Comparison of ENCODE assay signal across 18 cellular contexts in the genomic region with DNA sequence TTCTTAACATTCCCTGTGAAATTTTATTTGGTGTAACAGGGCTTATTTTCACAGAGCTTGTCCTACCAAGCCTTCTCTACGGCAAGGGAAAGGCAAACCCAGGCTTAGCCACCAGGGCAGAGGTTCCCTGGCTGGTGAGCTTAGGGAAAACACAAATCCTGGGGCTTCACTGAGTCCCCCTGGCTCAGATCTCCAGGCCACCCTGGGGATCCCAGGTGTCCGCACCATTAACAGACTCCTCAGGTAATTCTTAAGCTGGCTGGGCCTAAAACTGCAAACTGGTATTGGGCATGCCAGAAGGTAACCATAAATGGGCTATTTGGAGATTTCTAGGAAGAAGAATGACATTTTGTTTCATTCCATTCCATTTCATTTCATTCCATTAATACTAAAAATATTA. TPM values are rescaled to one million over a fixed set of nuclear protein-coding genes. Genes with fewer than 3 reads are reported as not detected.
DNase-seq lines count a peak whose midpoint lies in the region; ATAC-seq, FAIRE-seq and TF ChIP-seq lines count a peak whose summit lies in the region.
"Had no signal": no experiment of that assay in that cellular context is flagged by ENCODE, and none has a peak within 500 bp of the region (broad histone marks: within the 10 kb centered on the region; RNA-seq: fewer than 3 reads in every experiment).

No MANE protein-coding gene starts in this region.

- H3K27me3 ChIP-seq in K562 (ENCODE audit: control insufficient read depth in 2 of 2, insufficient read depth in 2 of 2, low read length in 2 of 2) (no peaks in the 10 kb centered on the region), muscle layer of duodenum (ENCODE audit: low read depth, low read length) (no peaks in the 10 kb centered on the region), spleen (replicated peaks in 1 of 7) (no peaks in the 10 kb centered on the region)
- H3K27me3 ChIP-seq: body of pancreas had no signal

- DNase-seq in ELF-1 (ENCODE audit: low read depth, low spot score), result peak; percentile 13
- DNase-seq in K562 (ENCODE audit: extremely low read depth in 1 of 4, low spot score in 3 of 4), result no peak
- DNase-seq in spleen, result peak; percentile 38
- no peak for DNase-seq in putamen (ENCODE audit: low spot score)
- DNase-seq in HEK293T (ENCODE audit: extremely low spot score), result no peak
- DNase-seq in posterior cingulate gyrus, result no peak
- DNase-seq: activated naive CD4-positive, alpha-beta T cell treated with Interleukin-2 at 50 U/mL for 16 hours; DMS79 treated with DMSO at 0.1 percent for 48 hours; NCI-H187; NCI-H446; RPMI8226 had no signal

- TF ChIP-seq RAD21 in K562 (CRISPR knock-in tag; conservative IDR thresholded peaks at IDR 0.05 in 1 of 2, IDR thresholded peaks at IDR 0.05 in 1 of 2), result no peak

- no peaks in the 10 kb centered on the region for H3K9me1 ChIP-seq in K562 (ENCODE audit: control insufficient read depth, insufficient read depth, low read length)

- 65% methylated on average over 2 of the region's 2 CpGs for WGBS in K562 (ENCODE audit: insufficient coverage, low coverage, missing lambda C conversion rate)
- WGBS in spleen, 5 donors, result 51 to 95% (median 74%) methylated on average over 2 of the region's 2 CpGs

- TF ChIP-seq POLR2A in K562 (conservative IDR thresholded peaks at IDR 0.05) (no peak), spleen (IDR thresholded peaks at IDR 0.05) (no peak)

- no peak overlapping the region for H3K9ac ChIP-seq in K562 (ENCODE audit: insufficient read depth in 1 of 2, low read depth in 2 of 2, low read length in 2 of 2)

- H4K20me1 ChIP-seq in K562 (replicated peaks; ENCODE audit: control insufficient read depth, insufficient read depth, low read length), result no peaks in the 10 kb centered on the region

- ATAC-seq in K562 (no peak), HG03196 (IDR thresholded peaks at IDR 0.05; ENCODE audit: unreplicated experiment) (no peak)
- ATAC-seq: stimulated activated memory B cell treated with anti-CD40 and anti-IgM and Interleukin-4, amounts not matched to agents 10 μg/mL and 1 μg/mL and 100 μg/mL, for 72 hours had no signal

- POLR2A ChIA-PET in K562 (lab: Yijun Ruan, JAX), result interaction anchor here (0.6 to 1.2 kb wide), 3 partner anchors 17 to 89 kb away, joined by 3 to 4 read pairs (median 3); partner anchors contain the start of gene LCP2
- POLR2A ChIA-PET in HEK293T (lab: Yijun Ruan, JAX), result no interaction called here

- TF ChIP-seq CTCF in K562 (IDR thresholded peaks at IDR 0.05 in 2 of 3, conservative IDR thresholded peaks at IDR 0.05 in 1 of 3; ENCODE audit: insufficient read depth in 2 of 3, low read depth in 1 of 3, low read length in 3 of 3) (no peak), spleen (IDR thresholded peaks at IDR 0.05 in 8 of 11, conservative IDR thresholded peaks at IDR 0.05 in 3 of 11) (no peak)

- peak overlapping the region; percentile 63 for H2AFZ ChIP-seq in K562 (ENCODE audit: low read depth, low read length)

- no TSS peak for BruUV-seq in K562 (replicated peaks; lab: Mats Ljungman, UMichigan)

- no peaks in the 10 kb centered on the region for H3K79me2 ChIP-seq in K562 (ENCODE audit: control insufficient read depth, insufficient read depth, low read length)

- no peak overlapping the region for H3K27ac ChIP-seq in K562 (ENCODE audit: extremely low read depth, low read depth, low read length)
- H3K27ac ChIP-seq in muscle layer of duodenum (ENCODE audit: low read length), result peak overlapping the region; percentile 18
- peak overlapping the region in 7 of 8 donors; percentile 6 to 88 (median 48) for H3K27ac ChIP-seq in spleen
- H3K27ac ChIP-seq: body of pancreas had no signal

- H3K36me3 ChIP-seq in K562 (ENCODE audit: control insufficient read depth, insufficient read depth, low read length) (no peaks in the 10 kb centered on the region), muscle layer of duodenum (ENCODE audit: control insufficient read depth in 1 of 2, insufficient read depth in 2 of 2, low read length in 2 of 2) (no peaks in the 10 kb centered on the region), spleen (no peaks in the 10 kb centered on the region)
- H3K36me3 ChIP-seq: HAP-1 had no signal

- intact Hi-C loops in K562 (cut with micrococcal nuclease), result no loop called here
- intact Hi-C loops in spleen (cut with DNase I; ENCODE audit: low total_unique reads), result no loop called here
- intact Hi-C loops in posterior cingulate gyrus (cut with DNase I), result loop anchor here (10.0 kb wide), 1 partner anchor 50 kb away; no protein-coding TSS in a partner anchor

- in situ Hi-C loops in K562 (cut with MboI), result no loop called here

- CTCF ChIA-PET in K562 (lab: Yijun Ruan, JAX; ENCODE audit: low intra/inter-chr PET ratio), result no interaction called here
- CTCF ChIA-PET in HEK293T (lab: Yijun Ruan, JAX), result no interaction called here

- H3K4me1 ChIP-seq in K562 (replicated peaks in 1 of 2; ENCODE audit: control insufficient read depth in 2 of 2, insufficient read depth in 2 of 2, low read length in 2 of 2) (peaks cover 0 to 32% of the 10 kb centered on the region in 2 experiments; a peak in 4 of 5 replicates), muscle layer of duodenum (ENCODE audit: control insufficient read depth in 1 of 2, insufficient read depth in 2 of 2, low read length in 2 of 2) (peaks cover 17 to 59% of the 10 kb centered on the region in 2 donors), spleen (peaks cover 22 to 62% (median 45%) of the 10 kb centered on the region in 6 donors)
- H3K4me1 ChIP-seq: body of pancreas had no signal

- TF ChIP-seq EP300 in K562 (IDR thresholded peaks at IDR 0.05; ENCODE audit: low read length), result no peak

- no peak overlapping the region for H3K4me2 ChIP-seq in K562 (ENCODE audit: insufficient read depth, low read length)

- H3K4me3 ChIP-seq in K562 (no peak overlapping the region), muscle layer of duodenum (ENCODE audit: low read depth in 1 of 2, low read length in 2 of 2) (no peak overlapping the region), spleen (peak overlapping the region in 1 of 8 donors; percentile 51)
- H3K4me3 ChIP-seq: body of pancreas, HAP-1 had no signal

- no peak for FAIRE-seq in K562 (lab: Jason Lieb, UNC)

- H3K9me3 ChIP-seq in K562 (replicated peaks; ENCODE audit: control insufficient read depth, insufficient read depth, low read depth, low read length) (no peaks in the 10 kb centered on the region), muscle layer of duodenum (ENCODE audit: control insufficient read depth in 1 of 2, low read length in 2 of 2) (no peaks in the 10 kb centered on the region), spleen (no peaks in the 10 kb centered on the region)
- H3K9me3 ChIP-seq: body of pancreas, HAP-1 had no signal

TF ChIP-seq in K562, 482 proteins besides CTCF, POLR2A, EP300 and RAD21 (continues in another document):
- no peak for TF ChIP-seq HEY1 (CRISPR knock-in tag; IDR thresholded peaks at IDR 0.05; ENCODE audit: borderline replicate concordance)

TF ChIP-seq in HEK293T, 16 proteins besides CTCF, POLR2A, EP300 and RAD21:
- TF ChIP-seq NFRKB (IDR thresholded peaks at IDR 0.05) (no peak), SUZ12 (IDR thresholded peaks at IDR 0.05) (no peak), CTBP1 (IDR thresholded peaks at IDR 0.05; ENCODE audit: borderline replicate concordance) (no peak), ZNF384 (IDR thresholded peaks at IDR 0.05) (no peak), SP1 (IDR thresholded peaks at IDR 0.05) (no peak), FOXA1 (IDR thresholded peaks at IDR 0.05) (no peak), ELF4 (IDR thresholded peaks at IDR 0.05) (no peak), LEF1 (IDR thresholded peaks at IDR 0.05; ENCODE audit: borderline replicate concordance) (no peak), FOXK2 (IDR thresholded peaks at IDR 0.05) (no peak), PKNOX1 (IDR thresholded peaks at IDR 0.05) (no peak), FOXM1 (IDR thresholded peaks at IDR 0.05; ENCODE audit: borderline replicate concordance) (no peak), L3MBTL2 (conservative IDR thresholded peaks at IDR 0.05) (no peak), ARNT (IDR thresholded peaks at IDR 0.05) (no peak), TARDBP (IDR thresholded peaks at IDR 0.05) (no peak), BHLHE40 (IDR thresholded peaks at IDR 0.05; ENCODE audit: borderline replicate concordance) (no peak), HDGF (IDR thresholded peaks at IDR 0.05; ENCODE audit: borderline replicate concordance) (no peak)

RNA-seq across cellular contexts. Expression of gene LCP2, which starts 17.1 kb away (rescaled TPM):
- total RNA-seq in K562 (2011; cell fraction: chromatin; rRNA removed; ENCODE audit: low replicate concordance), result 47.9 and 68.9 TPM in 2 replicates
- 34.0 and 42.2 TPM in 2 replicates for total RNA-seq in K562 (2011; cell fraction: nucleolus; rRNA removed)
- total RNA-seq in K562 (2011; cell fraction: nucleoplasm; rRNA removed), result 32.6 and 56.7 TPM in 2 replicates
- total RNA-seq in K562 (2014; rRNA removed) (10.6 and 10.7 TPM in 2 replicates), K562 (2014; rRNA removed; fragmentation: Illumina TruSeq; extraction: Trizol) (14.6 TPM in 2 replicates), K562 (2015; rRNA removed; fragmentation: Illumina TruSeq; extraction: Trizol) (18.6 and 19.4 TPM in 2 replicates), K562 (2021) (22.2 and 24.1 TPM in 2 replicates), spleen (100 to 1,000 TPM; 186 to 272 (median 219) TPM)
- polyA plus RNA-seq in K562 (2011; rRNA removed) (28.5 and 42.2 TPM in 2 replicates), K562 (2014; fragmentation: Illumina TruSeq; extraction: Trizol) (23.6 and 31.3 TPM in 2 replicates), K562 (2014; fragmentation: Nextera tagmentation; extraction: Ambion mirVana) (1 to 10 TPM; 4.0 to 5.2 TPM), K562 (2014; rRNA removed) (12.6 and 14.1 TPM in 2 replicates), spleen (10 to 100 TPM; 28.3 to 33.1 (median 29.3) TPM)
- polyA plus RNA-seq in K562 (2011; cell fraction: cytosol; rRNA removed), result 17.2 and 28.3 TPM in 2 replicates
- polyA plus RNA-seq in K562 (2011; cell fraction: nucleus; rRNA removed), result 88.9 and 151 TPM in 2 replicates
- 30.9 and 61.7 TPM in 2 replicates for polyA plus RNA-seq in K562 (2012)
- polyA minus RNA-seq in K562 (2011; rRNA and poly(A)+ RNA removed), result 50.8 and 77.5 TPM in 2 replicates
- 19.4 and 21.4 TPM in 2 replicates for polyA minus RNA-seq in K562 (2011; cell fraction: cytosol; rRNA and poly(A)+ RNA removed)
- 96.3 and 210 TPM in 2 replicates for polyA minus RNA-seq in K562 (2011; cell fraction: nucleus; rRNA and poly(A)+ RNA removed)
- total RNA-seq: epithelial cell of proximal tubule, pulmonary artery endothelial cell had no signal

Comparison
In these comparisons a context has a peak if more than half of its experiments do, and no peak if none do; other contexts are left out.
1. DNase-seq: peak in ELF-1 (single experiment) and spleen (single experiment); none in K562 (0 of 4), putamen (single experiment), HEK293T (single experiment) and posterior cingulate gyrus (0 of 10).